In the genomic region with DNA sequence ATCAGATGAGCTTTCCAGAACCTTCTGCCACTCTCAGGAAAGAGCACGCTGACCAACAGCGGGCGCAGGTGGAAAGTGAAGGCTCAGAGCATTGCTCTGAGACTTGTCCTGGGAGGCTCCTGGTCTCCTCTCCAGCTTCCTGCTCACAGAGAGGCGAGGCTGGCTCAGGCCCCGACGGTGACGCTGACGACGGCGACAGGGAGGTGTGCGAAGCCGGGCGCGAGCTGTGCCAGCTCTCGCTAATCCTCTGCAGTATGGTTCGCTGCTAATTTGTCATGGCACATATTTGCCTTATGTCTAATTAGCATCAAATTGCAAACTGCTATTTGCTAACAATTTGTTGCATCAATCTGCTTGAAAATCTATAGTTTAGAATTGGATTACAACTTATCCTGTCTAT, we compare ENCODE assay signal across 11 cellular contexts.
"Had no signal": no experiment of that assay in that cellular context is flagged by ENCODE, and none has a peak within 500 bp of the region (broad histone marks: within the 10 kb centered on the region; RNA-seq: fewer than 3 reads in every experiment).

No MANE protein-coding gene starts in this region.

- H3K4me3 ChIP-seq: GM23248, GM23338, HAP-1 had no signal

- H3K36me3 ChIP-seq: HAP-1 had no signal

- ATAC-seq: GM23338, HCT116 had no signal

- H3K27ac ChIP-seq: GM23248 had no signal

- H3K9ac ChIP-seq: GM23248 had no signal

- H3K4me1 ChIP-seq: HAP-1 had no signal

- FAIRE-seq: H1, H54 had no signal

- H3K4me2 ChIP-seq: GM23338 had no signal

- H3K9me3 ChIP-seq: HAP-1 had no signal

- H2AFZ ChIP-seq: GM23248, GM23338 had no signal

- DNase-seq: GM23248, GOT3, H7, H9, HCEC 1CT, HFFc6 had no signal
